In genomic region chr21:44972301-44972814, GRCh38 we compare ENCODE assay signal across 1 cellular context.
TF ChIP-seq lines count a peak whose summit lies in the region.

No MANE protein-coding gene starts in this region.

TF ChIP-seq in HCT116, 20 proteins besides CTCF, POLR2A, EP300 and RAD21 (continued from another document):
- TF ChIP-seq, protein P1, sequence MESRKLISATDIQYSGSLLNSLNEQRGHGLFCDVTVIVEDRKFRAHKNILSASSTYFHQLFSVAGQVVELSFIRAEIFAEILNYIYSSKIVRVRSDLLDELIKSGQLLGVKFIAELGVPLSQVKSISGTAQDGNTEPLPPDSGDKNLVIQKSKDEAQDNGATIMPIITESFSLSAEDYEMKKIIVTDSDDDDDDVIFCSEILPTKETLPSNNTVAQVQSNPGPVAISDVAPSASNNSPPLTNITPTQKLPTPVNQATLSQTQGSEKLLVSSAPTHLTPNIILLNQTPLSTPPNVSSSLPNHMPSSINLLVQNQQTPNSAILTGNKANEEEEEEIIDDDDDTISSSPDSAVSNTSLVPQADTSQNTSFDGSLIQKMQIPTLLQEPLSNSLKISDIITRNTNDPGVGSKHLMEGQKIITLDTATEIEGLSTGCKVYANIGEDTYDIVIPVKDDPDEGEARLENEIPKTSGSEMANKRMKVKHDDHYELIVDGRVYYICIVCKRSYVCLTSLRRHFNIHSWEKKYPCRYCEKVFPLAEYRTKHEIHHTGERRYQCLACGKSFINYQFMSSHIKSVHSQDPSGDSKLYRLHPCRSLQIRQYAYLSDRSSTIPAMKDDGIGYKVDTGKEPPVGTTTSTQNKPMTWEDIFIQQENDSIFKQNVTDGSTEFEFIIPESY (IDR thresholded peaks at IDR 0.05; ENCODE audit: extremely low read depth, insufficient replicate concordance, low read length) = no peak
- TF ChIP-seq, protein P2, sequence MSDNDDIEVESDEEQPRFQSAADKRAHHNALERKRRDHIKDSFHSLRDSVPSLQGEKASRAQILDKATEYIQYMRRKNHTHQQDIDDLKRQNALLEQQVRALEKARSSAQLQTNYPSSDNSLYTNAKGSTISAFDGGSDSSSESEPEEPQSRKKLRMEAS (IDR thresholded peaks at IDR 0.05) = no peak
- TF ChIP-seq ZFX (IDR thresholded peaks at IDR 0.05) = no peak
